11 cellular contexts compared by ENCODE assay signal in the genomic region with DNA sequence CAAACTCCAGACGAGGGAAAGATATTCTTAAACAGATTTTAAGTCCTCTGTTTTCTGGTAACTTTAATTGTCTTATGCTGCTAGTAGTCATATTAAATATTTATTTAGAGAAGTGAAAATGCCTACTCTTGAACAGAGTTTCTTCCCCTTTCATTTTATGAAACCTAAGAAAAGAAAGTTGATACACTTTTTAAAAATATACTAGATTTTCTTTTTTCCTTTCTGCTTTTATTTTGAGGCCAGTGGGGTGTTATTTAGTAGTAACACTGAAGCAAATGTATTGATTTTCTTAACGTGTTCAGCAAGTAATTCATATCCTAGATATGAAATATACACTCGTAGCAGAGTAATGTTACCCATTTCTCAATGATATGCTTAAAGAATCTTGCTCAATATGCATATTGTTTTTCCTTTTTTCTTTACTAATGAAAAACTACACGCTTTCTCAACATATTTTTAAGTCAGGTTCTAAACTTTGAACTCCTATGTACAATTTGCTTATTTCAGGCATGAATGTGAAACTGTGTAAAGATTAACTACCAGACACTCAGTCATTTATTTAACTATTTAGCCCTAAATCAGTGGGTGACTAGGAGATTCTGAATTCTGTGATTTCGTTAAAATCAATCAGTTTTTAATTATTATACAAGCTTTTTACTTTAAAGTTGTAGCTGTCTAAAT. TPM values are rescaled to one million over a fixed set of nuclear protein-coding genes. Genes with fewer than 3 reads are reported as not detected.
DNase-seq lines count a peak whose midpoint lies in the region; ATAC-seq and TF ChIP-seq lines count a peak whose summit lies in the region.
"Had no signal": no experiment of that assay in that cellular context is flagged by ENCODE, and none has a peak within 500 bp of the region (broad histone marks: within the 10 kb centered on the region; RNA-seq: fewer than 3 reads in every experiment).

No MANE protein-coding gene starts in this region.

- H3K27me3 ChIP-seq in Caco-2 (replicated peaks; ENCODE audit: control insufficient read depth, insufficient read depth, low read length) (no peaks in the 10 kb centered on the region), GM23338 (ENCODE audit: insufficient read depth) (no peaks in the 10 kb centered on the region)
- H3K27me3 ChIP-seq: BLaER1 treated with 17β-estradiol and CSF1 and Interleukin-3, amounts not matched to agents 10 nM and 100 nM had no signal

- H3K27me3 Mint-ChIP-seq in Caco-2 (ENCODE audit: insufficient read depth, unreplicated experiment) = no peaks in the 10 kb centered on the region
- peaks cover 4% of the 10 kb centered on the region for H3K27me3 Mint-ChIP-seq in GM23338 (ENCODE audit: insufficient read depth, low read depth, poor library complexity)

- H3F3A ChIP-seq in GM23338 (replicated peaks; ENCODE audit: low read depth) = no peaks in the 10 kb centered on the region

- POLR2A ChIA-PET in Caco-2 (lab: Charles Lee) = no interaction called here

- H3K9me3 ChIP-seq in Caco-2 = no peaks in the 10 kb centered on the region

- H3K27ac Mint-ChIP-seq in Caco-2 (ENCODE audit: unreplicated experiment) (no peak overlapping the region), GM23338 (no peak overlapping the region)

- H3K4me3 Mint-ChIP-seq in Caco-2 (ENCODE audit: unreplicated experiment) = peak overlapping the region; percentile 9
- H3K4me3 Mint-ChIP-seq in GM23338 = no peak overlapping the region

- TF ChIP-seq CTCF in Caco-2 (IDR thresholded peaks at IDR 0.05; ENCODE audit: insufficient read depth in 1 of 2, low read depth in 1 of 2, low read length in 1 of 2, severe bottlenecking in 1 of 2, unreplicated experiment in 1 of 2) (no peak), GM23338 (conservative IDR thresholded peaks at IDR 0.05; ENCODE audit: low read depth in 2 of 2) (no peak)

- H3K36me3 Mint-ChIP-seq in Caco-2 (ENCODE audit: insufficient read depth, unreplicated experiment) (no peaks in the 10 kb centered on the region), GM23338 (ENCODE audit: low read depth) (no peaks in the 10 kb centered on the region)

- no peak overlapping the region for H3K27ac ChIP-seq in GM23338 (ENCODE audit: low read depth)

- H3K4me2 ChIP-seq in GM23338 = no peak overlapping the region

- H3K9me2 ChIP-seq in GM23338 (ENCODE audit: insufficient read depth) = no peaks in the 10 kb centered on the region

- H3K36me3 ChIP-seq in Caco-2 (ENCODE audit: control insufficient read depth, insufficient read depth, low read length) (no peaks in the 10 kb centered on the region; the same call in 1 of the 2 replicates), GM23338 (ENCODE audit: insufficient read depth) (no peaks in the 10 kb centered on the region)

- DNase-seq in Caco-2 (no peak), left lobe of liver (ENCODE audit: low spot score) (no peak), NCI-H748 (lab: John Stamatoyannopoulos, UW; ENCODE audit: unreplicated experiment) (no peak), GM23338 (ENCODE audit: low spot score) (no peak), NCI-H1417 (lab: John Stamatoyannopoulos, UW) (no peak), left colon (no peak)
- DNase-seq: NCI-H1105; stimulated activated naive CD4-positive, alpha-beta T cell had no signal

- intact Hi-C loops in Caco-2 (cut with micrococcal nuclease; ENCODE audit: unreplicated experiment) = loop anchor here (5.0 kb wide), 1 partner anchor 74 kb away; no protein-coding TSS in a partner anchor
- intact Hi-C loops in left colon (cut with DNase I, micrococcal nuclease) = no loop called here

- peak; percentile 31 for ATAC-seq in GM21367 (IDR thresholded peaks at IDR 0.05; ENCODE audit: unreplicated experiment)
- peak; percentile 22 for ATAC-seq in HG03521 (IDR thresholded peaks at IDR 0.05; ENCODE audit: unreplicated experiment)
- ATAC-seq in left lobe of liver = peak; percentile 40
- ATAC-seq in GM23338 = no peak
- ATAC-seq in left colon = no peak

- H3K9me3 Mint-ChIP-seq in Caco-2 (ENCODE audit: unreplicated experiment) (no peaks in the 10 kb centered on the region), GM23338 (0 out of 3 replicates have a peak, but pooled peaks cover 3% of the 10 kb centered on the region)

- H3K4me1 ChIP-seq in Caco-2 (peaks cover 45% of the 10 kb centered on the region), GM23338 (ENCODE audit: insufficient read depth) (0 out of 2 replicates have a peak, but pooled peaks cover 3% of the 10 kb centered on the region)

- H2AFZ ChIP-seq in GM23338 = no peak overlapping the region

- peaks cover 39% of the 10 kb centered on the region for H3K4me1 Mint-ChIP-seq in Caco-2 (ENCODE audit: low read depth, unreplicated experiment)
- H3K4me1 Mint-ChIP-seq in GM23338 = peaks cover 13% of the 10 kb centered on the region; the same call in 1 of the 3 replicates

- CTCF ChIA-PET in Caco-2 (lab: Charles Lee) = no interaction called here

- H3K79me2 ChIP-seq in GM23338 (replicated peaks; ENCODE audit: insufficient read depth) = no peaks in the 10 kb centered on the region

- BruUV-seq in Caco-2 (replicated peaks; lab: Mats Ljungman, UMichigan) = no TSS peak

- H4K20me1 ChIP-seq in GM23338 (replicated peaks; ENCODE audit: insufficient read depth) = no peaks in the 10 kb centered on the region

- H3K4me3 ChIP-seq in Caco-2 (ENCODE audit: low read depth, low read length) = no peak overlapping the region
- H3K4me3 ChIP-seq in GM23338 = no peak overlapping the region

TF ChIP-seq in GM23338, 12 proteins besides CTCF, POLR2A, EP300 and RAD21 (continues in another document):
- TF ChIP-seq CREB1 (CRISPR knock-in tag; IDR thresholded peaks at IDR 0.05; ENCODE audit: low read depth) = no peak
- TF ChIP-seq NANOG (IDR thresholded peaks at IDR 0.05; ENCODE audit: borderline replicate concordance) = no peak
- TF ChIP-seq, protein P1, sequence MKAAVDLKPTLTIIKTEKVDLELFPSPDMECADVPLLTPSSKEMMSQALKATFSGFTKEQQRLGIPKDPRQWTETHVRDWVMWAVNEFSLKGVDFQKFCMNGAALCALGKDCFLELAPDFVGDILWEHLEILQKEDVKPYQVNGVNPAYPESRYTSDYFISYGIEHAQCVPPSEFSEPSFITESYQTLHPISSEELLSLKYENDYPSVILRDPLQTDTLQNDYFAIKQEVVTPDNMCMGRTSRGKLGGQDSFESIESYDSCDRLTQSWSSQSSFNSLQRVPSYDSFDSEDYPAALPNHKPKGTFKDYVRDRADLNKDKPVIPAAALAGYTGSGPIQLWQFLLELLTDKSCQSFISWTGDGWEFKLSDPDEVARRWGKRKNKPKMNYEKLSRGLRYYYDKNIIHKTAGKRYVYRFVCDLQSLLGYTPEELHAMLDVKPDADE (IDR thresholded peaks at IDR 0.05) = no peak
- no peak for TF ChIP-seq EZH2 (IDR thresholded peaks at IDR 0.05; ENCODE audit: low read depth, unreplicated experiment)
- TF ChIP-seq STAT1 (IDR thresholded peaks at IDR 0.05; ENCODE audit: unreplicated experiment) = no peak
- no peak for TF ChIP-seq POLR2AphosphoS5 (IDR thresholded peaks at IDR 0.05; ENCODE audit: low read depth)
- TF ChIP-seq JUNB (IDR thresholded peaks at IDR 0.05; ENCODE audit: unreplicated experiment) = no peak
- TF ChIP-seq, protein P2, sequence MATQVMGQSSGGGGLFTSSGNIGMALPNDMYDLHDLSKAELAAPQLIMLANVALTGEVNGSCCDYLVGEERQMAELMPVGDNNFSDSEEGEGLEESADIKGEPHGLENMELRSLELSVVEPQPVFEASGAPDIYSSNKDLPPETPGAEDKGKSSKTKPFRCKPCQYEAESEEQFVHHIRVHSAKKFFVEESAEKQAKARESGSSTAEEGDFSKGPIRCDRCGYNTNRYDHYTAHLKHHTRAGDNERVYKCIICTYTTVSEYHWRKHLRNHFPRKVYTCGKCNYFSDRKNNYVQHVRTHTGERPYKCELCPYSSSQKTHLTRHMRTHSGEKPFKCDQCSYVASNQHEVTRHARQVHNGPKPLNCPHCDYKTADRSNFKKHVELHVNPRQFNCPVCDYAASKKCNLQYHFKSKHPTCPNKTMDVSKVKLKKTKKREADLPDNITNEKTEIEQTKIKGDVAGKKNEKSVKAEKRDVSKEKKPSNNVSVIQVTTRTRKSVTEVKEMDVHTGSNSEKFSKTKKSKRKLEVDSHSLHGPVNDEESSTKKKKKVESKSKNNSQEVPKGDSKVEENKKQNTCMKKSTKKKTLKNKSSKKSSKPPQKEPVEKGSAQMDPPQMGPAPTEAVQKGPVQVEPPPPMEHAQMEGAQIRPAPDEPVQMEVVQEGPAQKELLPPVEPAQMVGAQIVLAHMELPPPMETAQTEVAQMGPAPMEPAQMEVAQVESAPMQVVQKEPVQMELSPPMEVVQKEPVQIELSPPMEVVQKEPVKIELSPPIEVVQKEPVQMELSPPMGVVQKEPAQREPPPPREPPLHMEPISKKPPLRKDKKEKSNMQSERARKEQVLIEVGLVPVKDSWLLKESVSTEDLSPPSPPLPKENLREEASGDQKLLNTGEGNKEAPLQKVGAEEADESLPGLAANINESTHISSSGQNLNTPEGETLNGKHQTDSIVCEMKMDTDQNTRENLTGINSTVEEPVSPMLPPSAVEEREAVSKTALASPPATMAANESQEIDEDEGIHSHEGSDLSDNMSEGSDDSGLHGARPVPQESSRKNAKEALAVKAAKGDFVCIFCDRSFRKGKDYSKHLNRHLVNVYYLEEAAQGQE (IDR thresholded peaks at IDR 0.05; ENCODE audit: unreplicated experiment) = no peak
- TF ChIP-seq ZNF331 (CRISPR knock-in tag; IDR thresholded peaks at IDR 0.05; ENCODE audit: low read depth) = no peak

RNA-seq across cellular contexts. Expression of a gene that starts 0.7 kb away (rescaled TPM):
- total RNA-seq in Caco-2 (2022) (4.3 and 5.2 TPM in 2 replicates), left lobe of liver (38.6 TPM), left colon (1 to 10 TPM in 1 of 2 donors, under 1 TPM in 1; 0.61 to 2.3 TPM)
- 0.03 and 0.50 TPM in 2 replicates for total RNA-seq in GM23338 (2014; rRNA removed; shearing (Covaris generic))
- polyA plus RNA-seq in GM23338 (2016; fragmentation: Nextera tagmentation; extraction: Ambion mirVana) = 0.10 and 0.21 TPM in 2 replicates

Comparison
In these comparisons a context has a peak if more than half of its experiments do, and no peak if none do; other contexts are left out.
1. ATAC-seq: peak in GM21367 (single experiment), HG03521 (single experiment) and left lobe of liver (single experiment); none in GM23338 (single experiment) and left colon (single experiment).